In genomic region chr3:7025581-7026300, GRCh38 we compare ENCODE assay signal across 16 cellular contexts.
DNase-seq lines count a peak whose midpoint lies in the region; ATAC-seq and TF ChIP-seq lines count a peak whose summit lies in the region.
"Had no signal": no experiment of that assay in that cellular context is flagged by ENCODE, and none has a peak within 500 bp of the region (broad histone marks: within the 10 kb centered on the region; RNA-seq: fewer than 3 reads in every experiment).

No MANE protein-coding gene starts in this region.

- no peak for ATAC-seq in aorta (ENCODE audit: low FRiP score)
- ATAC-seq: HCT116 had no signal

- TF ChIP-seq POLR2A in breast epithelium (IDR thresholded peaks at IDR 0.05) = no peak

- H3K4me1 ChIP-seq in breast epithelium = no peaks in the 10 kb centered on the region
- H3K4me1 ChIP-seq in aorta (ENCODE audit: control insufficient read depth in 1 of 2, insufficient read depth in 2 of 2, low read length in 2 of 2) = no peaks in the 10 kb centered on the region
- H3K4me1 ChIP-seq: BLaER1 had no signal

- intact Hi-C loops in MCF 10A (cut with micrococcal nuclease) = no loop called here
- intact Hi-C loops in breast epithelium (cut with DNase I; ENCODE audit: low total_unique reads) = no loop called here
- intact Hi-C loops in aorta (cut with DNase I) = no loop called here

- no peak overlapping the region for H3K27ac ChIP-seq in breast epithelium
- H3K27ac ChIP-seq in aorta (ENCODE audit: low read depth in 1 of 2, low read length in 2 of 2) = no peak overlapping the region
- H3K27ac ChIP-seq: BLaER1, GM23248, HL-60 had no signal

- CTCF ChIA-PET in MCF 10A (lab: Yijun Ruan, JAX) = interaction anchor here (0.8 kb wide), 2 partner anchors 10 to 45 kb away, joined by 3 read pairs; no protein-coding TSS in a partner anchor

- H3K36me3 Mint-ChIP-seq in MCF 10A (ENCODE audit: insufficient read depth, unreplicated experiment) = no peaks in the 10 kb centered on the region
- H3K36me3 Mint-ChIP-seq: CD4-positive, CD25-positive, alpha-beta regulatory T cell had no signal

- H3K27me3 ChIP-seq in breast epithelium (no peaks in the 10 kb centered on the region), aorta (ENCODE audit: control insufficient read depth in 1 of 2, insufficient read depth in 2 of 2, low read length in 1 of 2) (no peaks in the 10 kb centered on the region)
- H3K27me3 ChIP-seq: BLaER1 had no signal

- no peaks in the 10 kb centered on the region for H3K27me3 Mint-ChIP-seq in MCF 10A (ENCODE audit: insufficient read depth, unreplicated experiment)
- H3K27me3 Mint-ChIP-seq: CD4-positive, CD25-positive, alpha-beta regulatory T cell had no signal

- POLR2A ChIA-PET in MCF 10A (lab: Yijun Ruan, JAX) = interaction anchor here (1.0 to 1.1 kb wide), 2 partner anchors 11 to 16 kb away, joined by 3 read pairs; no protein-coding TSS in a partner anchor

- 49 to 53% methylated on average over 3 of the region's 3 CpGs for WGBS in aorta, 2 donors

- DNase-seq in MCF 10A (ENCODE audit: unreplicated experiment) (peak; percentile 2), breast epithelium (ENCODE audit: low spot score in 2 of 2) (no peak), epithelial cell of esophagus (ENCODE audit: low read depth) (peak; percentile 4), putamen (ENCODE audit: low spot score) (peak; percentile 62), aorta (no peak), NCI-H1417 treated with DMSO at 0.1 percent for 48 hours (lab: John Stamatoyannopoulos, UW) (no peak), mesenteric fat pad (ENCODE audit: low spot score) (no peak)
- DNase-seq: 8988T; AML-193; CD4-positive, CD25-positive, alpha-beta regulatory T cell; DMS53; GF-D8; GM23248 had no signal

- no peaks in the 10 kb centered on the region for H3K9me3 ChIP-seq in breast epithelium
- no peaks in the 10 kb centered on the region for H3K9me3 ChIP-seq in aorta (ENCODE audit: control insufficient read depth, low read length)
- H3K9me3 ChIP-seq: BLaER1 had no signal

- H3K9me3 Mint-ChIP-seq in MCF 10A (ENCODE audit: unreplicated experiment) = no peaks in the 10 kb centered on the region

- H3K36me3 ChIP-seq in breast epithelium = no peaks in the 10 kb centered on the region
- no peaks in the 10 kb centered on the region for H3K36me3 ChIP-seq in aorta (ENCODE audit: control insufficient read depth in 1 of 2, insufficient read depth in 2 of 2, low read length in 1 of 2)
- H3K36me3 ChIP-seq: BLaER1 had no signal

- H3K4me3 ChIP-seq in breast epithelium (no peak overlapping the region), epithelial cell of esophagus (ENCODE audit: low read length) (no peak overlapping the region), aorta (ENCODE audit: low read length in 2 of 2) (no peak overlapping the region)
- H3K4me3 ChIP-seq: BLaER1, GM23248 had no signal

- no peak overlapping the region for H3K27ac Mint-ChIP-seq in MCF 10A (ENCODE audit: low read depth, unreplicated experiment)
- H3K27ac Mint-ChIP-seq: CD4-positive, CD25-positive, alpha-beta regulatory T cell had no signal

- no peak overlapping the region for H3K4me3 Mint-ChIP-seq in MCF 10A (ENCODE audit: unreplicated experiment)
- H3K4me3 Mint-ChIP-seq: CD4-positive, CD25-positive, alpha-beta regulatory T cell had no signal

- no peak for TF ChIP-seq CTCF in MCF 10A (IDR thresholded peaks at IDR 0.05; ENCODE audit: unreplicated experiment)
- no peak for TF ChIP-seq CTCF in breast epithelium (IDR thresholded peaks at IDR 0.05)
- no peak for TF ChIP-seq CTCF in epithelial cell of esophagus (IDR thresholded peaks at IDR 0.05; ENCODE audit: insufficient read depth, low read depth, low read length, missing control alignments)

- peaks cover 5% of the 10 kb centered on the region for H3K4me1 Mint-ChIP-seq in MCF 10A (ENCODE audit: insufficient read depth, unreplicated experiment)
- H3K4me1 Mint-ChIP-seq: CD4-positive, CD25-positive, alpha-beta regulatory T cell had no signal

- no TSS peak for BruUV-seq in MCF 10A (replicated peaks; lab: Mats Ljungman, UMichigan)

Comparison
In these comparisons a context has a peak if more than half of its experiments do, and no peak if none do; other contexts are left out.
1. DNase-seq: peak in MCF 10A (single experiment), epithelial cell of esophagus (single experiment) and putamen (single experiment); none in breast epithelium (0 of 2), aorta (0 of 2), NCI-H1417 treated with DMSO at 0.1 percent for 48 hours (single experiment) and mesenteric fat pad (single experiment).